In the genomic region with DNA sequence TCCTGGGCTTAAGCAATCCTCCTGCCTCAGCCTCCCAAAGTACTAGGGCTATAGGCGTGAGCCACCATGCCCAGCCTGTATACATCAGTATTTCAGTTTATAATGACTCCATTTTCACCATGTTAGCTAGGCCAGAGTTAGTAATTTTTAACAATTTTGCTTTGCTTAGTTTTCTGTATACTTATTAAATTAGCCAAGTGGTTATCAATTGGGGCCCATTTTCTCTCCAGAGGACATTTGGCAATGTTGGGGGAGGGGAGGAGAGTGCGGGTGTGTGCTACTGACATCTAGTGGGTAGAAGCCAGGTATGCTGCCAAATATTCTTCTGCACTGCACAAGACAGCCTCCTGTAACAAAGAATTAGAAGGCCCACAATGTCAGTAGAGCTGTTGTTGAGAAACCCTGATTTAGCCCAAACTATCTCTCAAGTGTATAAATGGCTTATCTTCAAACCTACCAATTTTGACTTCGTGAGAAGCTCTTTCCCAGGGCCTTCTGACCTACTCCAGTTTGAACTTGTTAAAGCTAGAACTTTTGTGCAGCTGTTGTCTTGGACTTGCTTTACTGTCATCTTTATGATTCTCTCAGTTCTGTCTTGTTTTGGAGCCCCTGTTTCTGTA, we compare ENCODE assay signal across 8 cellular contexts. TPM values are rescaled to one million over a fixed set of nuclear protein-coding genes. Genes with fewer than 3 reads are reported as not detected.
A peak's percentile ranks its signal among the peaks of the same experiment; 100 is the strongest.
DNase-seq lines count a peak whose midpoint lies in the region; TF ChIP-seq lines count a peak whose summit lies in the region.

No MANE protein-coding gene starts in this region.

- TF ChIP-seq CTCF in GM12873 (IDR thresholded peaks at IDR 0.05; ENCODE audit: insufficient read depth, low read depth, low read length, missing control alignments): peak; percentile 86

- peaks cover 55 to 57% of the 10 kb centered on the region in 2 donors for H3K4me1 Mint-ChIP-seq in immature natural killer cell

- H3K36me3 Mint-ChIP-seq in immature natural killer cell: no peaks in the 10 kb centered on the region

- H3K27me3 ChIP-seq in H7 (ENCODE audit: control insufficient read depth, insufficient read depth, low read length): no peaks in the 10 kb centered on the region
- H3K27me3 ChIP-seq in MG63: no peaks in the 10 kb centered on the region

- H3K9me3 ChIP-seq in MG63: no peaks in the 10 kb centered on the region

- H3K36me3 ChIP-seq in H7 (replicated peaks; ENCODE audit: control insufficient read depth, insufficient read depth, low read length) (no peaks in the 10 kb centered on the region), MG63 (no peaks in the 10 kb centered on the region; the same call in 1 of the 2 replicates)

- H3K4me3 Mint-ChIP-seq in immature natural killer cell: peak overlapping the region in 4 of 5 donors; percentile 15 to 34 (median 27)

- H3K4me3 ChIP-seq in H7 (ENCODE audit: insufficient read depth, low read depth, low read length): no peak overlapping the region
- H3K4me3 ChIP-seq in MG63: no peak overlapping the region

- H3K27ac Mint-ChIP-seq in immature natural killer cell: peak overlapping the region; percentile 35 to 77 (median 55)

- no peaks in the 10 kb centered on the region for H3K9me3 Mint-ChIP-seq in immature natural killer cell

- DNase-seq in H7: peak; percentile 22
- DNase-seq in MG63: peak; percentile 50
- peak; percentile 53 for DNase-seq in T follicular helper cell (ENCODE audit: low read depth)
- peak; percentile 78 for DNase-seq in amniotic epithelial cell (ENCODE audit: low read depth)
- peak; percentile 66 to 70 (median 68) for DNase-seq in immature natural killer cell
- DNase-seq in stimulated activated CD4-positive, alpha-beta T cell treated with anti-CD3 and anti-CD28 coated beads, Interleukin-1b, Interleukin-23, amount 100 ng/mL, for 1 hour (ENCODE audit: low read depth in 2 of 2): peak; percentile 15 to 35
- no peak for DNase-seq in foreskin melanocyte

- H3K27me3 Mint-ChIP-seq in immature natural killer cell (ENCODE audit: low read depth in 3 of 3): peaks cover 0 to 5% (median 4%) of the 10 kb centered on the region in 3 donors

RNA-seq across cellular contexts. Expression of a gene that starts 7.5 kb away (rescaled TPM):
- 25.8 and 32.8 TPM in 2 replicates for total RNA-seq in H7 (2014; rRNA removed; shearing (Covaris generic))
- 9.9 and 13.3 TPM in 2 replicates for total RNA-seq in MG63 (2014; rRNA removed; shearing (Covaris generic); ENCODE audit: low replicate concordance)
- 10 to 100 TPM; 36.3 to 72.4 (median 43.5) TPM for polyA plus RNA-seq in immature natural killer cell
